ENCODE assay signal across 17 cellular contexts in the genomic region with DNA sequence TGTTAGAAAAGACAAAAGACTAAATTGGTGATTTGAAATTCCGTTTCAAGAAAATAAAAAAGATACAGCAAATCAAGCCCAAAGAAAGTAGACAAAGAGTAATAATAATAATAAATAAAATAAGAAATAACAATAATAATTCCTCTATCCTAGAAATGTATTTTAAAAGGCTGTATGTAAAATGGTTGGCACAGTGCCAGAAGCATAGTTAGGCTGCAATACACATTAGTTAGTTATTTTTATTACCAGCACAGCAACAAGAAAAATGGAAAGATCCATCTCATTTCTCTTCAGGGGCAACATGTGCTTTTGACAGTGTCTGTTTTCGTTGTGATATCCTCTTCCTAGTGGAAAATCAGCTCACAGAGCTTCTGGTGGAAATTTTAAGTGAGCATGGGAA.
"Had no signal": no experiment of that assay in that cellular context is flagged by ENCODE, and none has a peak within 500 bp of the region (broad histone marks: within the 10 kb centered on the region; RNA-seq: fewer than 3 reads in every experiment).

No MANE protein-coding gene starts in this region.

- H3K79me2 ChIP-seq: parathyroid adenoma had no signal

- H3K9me3 ChIP-seq: gastrocnemius medialis, stomach, thoracic aorta, upper lobe of right lung had no signal

- H3K4me1 ChIP-seq: gastrocnemius medialis, heart left ventricle, parathyroid adenoma, stomach, upper lobe of right lung had no signal

- H3K9ac ChIP-seq: parathyroid adenoma had no signal

- H3K4me3 ChIP-seq: gastrocnemius medialis, heart left ventricle, stomach, thoracic aorta, upper lobe of right lung had no signal

- H3K27ac ChIP-seq: gastrocnemius medialis, heart left ventricle, parathyroid adenoma, stomach, thoracic aorta, upper lobe of right lung had no signal

- H3K36me3 ChIP-seq: gastrocnemius medialis, heart left ventricle, stomach, thoracic aorta, upper lobe of right lung had no signal

- H3K27me3 ChIP-seq: gastrocnemius medialis, heart left ventricle, stomach, upper lobe of right lung had no signal

- ATAC-seq: activated T-cell treated with anti-CD3 and anti-CD28 coated beads, Interleukin-2, amount 50 U/mL, for 72 hours; gastrocnemius medialis; heart left ventricle; naive thymus-derived CD8-positive, alpha-beta T cell; upper lobe of right lung had no signal

- H2AFZ ChIP-seq: parathyroid adenoma had no signal

- DNase-seq: activated CD4-positive, alpha-beta T cell treated with anti-CD3 and anti-CD28 coated beads, Interleukin-2, amount 10 ng/mL, durations not matched to agents 7 days and 5 days; activated CD8-positive, alpha-beta memory T cell treated with anti-CD3 and anti-CD28 coated beads, Interleukin-2, amount 50 U/mL, for 48 hours; activated gamma-delta T cell; activated naive CD8-positive, alpha-beta T cell treated with anti-CD3 and anti-CD28 coated beads for 36 hours; activated T-cell treated with anti-CD3 and anti-CD28 coated beads, Interleukin-2, amount 50 U/mL, for 72 hours; cortex of kidney; effector CD8-positive, alpha-beta T cell; gastrocnemius medialis; heart left ventricle; mammary epithelial cell; stimulated activated CD4-positive, alpha-beta T cell treated with anti-CD3 and anti-CD28 coated beads, Interleukin-12 subunit alpha, Interleukin-12 subunit beta, amount 100 ng/mL, for 4 hours; stimulated activated CD4-positive, alpha-beta T cell treated with anti-CD3 and anti-CD28 coated beads, Interleukin-2, amount 100 ng/mL, for 24 hours; stomach; upper lobe of right lung had no signal
